ENCODE assay signal across 27 cellular contexts in genomic region chr1:89877756-89878155, GRCh38.
"Had no signal": no experiment of that assay in that cellular context is flagged by ENCODE, and none has a peak within 500 bp of the region (broad histone marks: within the 10 kb centered on the region; RNA-seq: fewer than 3 reads in every experiment).

No MANE protein-coding gene starts in this region.

- H3K27me3 Mint-ChIP-seq: activated CD4-positive, alpha-beta T cell treated with anti-CD3 and anti-CD28 coated beads, Interleukin-2, amount 10 ng/mL, durations not matched to agents 7 days and 5 days; activated naive CD4-positive, alpha-beta T cell treated with anti-CD3 and anti-CD28 coated beads, Interleukin-2, amount 10 ng/mL, durations not matched to agents 7 days and 5 days; central memory CD8-positive, alpha-beta T cell; dendritic cell treated with granulocyte-macrophage colony-stimulating factor and Interleukin-4, amounts not matched to agents 40 ng/mL and 50 ng/mL, for 4 days; stimulated activated memory B cell treated with anti-CD40 and anti-IgM and Interleukin-4, amounts not matched to agents 10 μg/mL and 1 μg/mL and 100 μg/mL, for 72 hours; stimulated activated naive CD8-positive, alpha-beta T cell treated with anti-CD3 and anti-CD28 coated beads, Interleukin-15, amount 100 ng/mL, for 72 hours; T-cell had no signal

- H3K27ac Mint-ChIP-seq: activated CD4-positive, alpha-beta T cell treated with anti-CD3 and anti-CD28 coated beads, Interleukin-2, amount 10 ng/mL, durations not matched to agents 7 days and 5 days; activated naive CD4-positive, alpha-beta T cell treated with anti-CD3 and anti-CD28 coated beads, Interleukin-2, amount 10 ng/mL, durations not matched to agents 7 days and 5 days; dendritic cell treated with granulocyte-macrophage colony-stimulating factor and Interleukin-4, amounts not matched to agents 40 ng/mL and 50 ng/mL, for 4 days; stimulated activated memory B cell treated with anti-CD40 and anti-IgM and Interleukin-4, amounts not matched to agents 10 μg/mL and 1 μg/mL and 100 μg/mL, for 72 hours had no signal

- ATAC-seq: activated CD4-positive, CD25-positive, alpha-beta regulatory T cell treated with anti-CD3 and anti-CD28 coated beads, Interleukin-2, amount 50 U/mL, for 24 hours; foreskin keratinocyte; stimulated activated memory B cell treated with anti-CD40 and anti-IgM and Interleukin-4, amounts not matched to agents 10 μg/mL and 1 μg/mL and 100 μg/mL, for 72 hours; stimulated activated naive CD8-positive, alpha-beta T cell treated with anti-CD3 and anti-CD28 coated beads, Interleukin-15, amount 100 ng/mL, for 72 hours; T-cell had no signal

- H3K27ac ChIP-seq: breast epithelium, esophagus muscularis mucosa, foreskin keratinocyte, heart right ventricle, ovary, prostate gland, sigmoid colon, tibial artery, WERI-Rb-1 had no signal

- H3K4me3 ChIP-seq: breast epithelium, esophagus muscularis mucosa, heart right ventricle, ovary, prostate gland, sigmoid colon, tibial artery had no signal

- H3K27me3 ChIP-seq: breast epithelium, esophagus muscularis mucosa, foreskin keratinocyte, heart right ventricle, ovary, sigmoid colon, tibial artery had no signal

- H3K9me3 Mint-ChIP-seq: central memory CD8-positive, alpha-beta T cell had no signal

- H3K36me3 ChIP-seq: breast epithelium, esophagus muscularis mucosa, heart right ventricle, ovary, prostate gland, sigmoid colon, tibial artery, WERI-Rb-1 had no signal

- H3K9me3 ChIP-seq: breast epithelium, esophagus muscularis mucosa, ovary, prostate gland, tibial artery had no signal

- H3K4me1 ChIP-seq: breast epithelium, foreskin keratinocyte, prostate gland, tibial artery had no signal

- H3K4me3 Mint-ChIP-seq: activated CD4-positive, alpha-beta T cell treated with anti-CD3 and anti-CD28 coated beads, Interleukin-2, amount 10 ng/mL, durations not matched to agents 7 days and 5 days; activated naive CD4-positive, alpha-beta T cell treated with anti-CD3 and anti-CD28 coated beads, Interleukin-2, amount 10 ng/mL, durations not matched to agents 7 days and 5 days; central memory CD8-positive, alpha-beta T cell; dendritic cell treated with granulocyte-macrophage colony-stimulating factor and Interleukin-4, amounts not matched to agents 40 ng/mL and 50 ng/mL, for 4 days; stimulated activated memory B cell treated with anti-CD40 and anti-IgM and Interleukin-4, amounts not matched to agents 10 μg/mL and 1 μg/mL and 100 μg/mL, for 72 hours; stimulated activated naive CD8-positive, alpha-beta T cell treated with anti-CD3 and anti-CD28 coated beads, Interleukin-15, amount 100 ng/mL, for 72 hours; T-cell had no signal

- DNase-seq: activated CD4-positive, alpha-beta T cell treated with anti-CD3 and anti-CD28 coated beads, Interleukin-2, amount 10 ng/mL, durations not matched to agents 7 days and 5 days; activated CD8-positive, alpha-beta memory T cell treated with anti-CD3 and anti-CD28 coated beads for 24 hours; activated effector memory CD4-positive, alpha-beta T cell treated with Interleukin-2 at 50 U/mL for 16 hours; activated naive CD4-positive, alpha-beta T cell treated with anti-CD3 and anti-CD28 coated beads, Interleukin-2, amount 10 ng/mL, durations not matched to agents 7 days and 5 days; effector CD4-positive, alpha-beta T cell; foreskin keratinocyte; heart right ventricle; kidney glomerular epithelial cell; left ventricle myocardium superior; ovary; sigmoid colon; small intestine; stimulated activated CD4-positive, alpha-beta T cell treated with anti-CD3 and anti-CD28 coated beads, Interleukin-1b, Interleukin-23, amount 100 ng/mL, for 48 hours; stimulated activated CD4-positive, alpha-beta T cell treated with anti-CD3 and anti-CD28 coated beads, Interleukin-4, amount 100 ng/mL, for 4 hours; stimulated activated CD8-positive, alpha-beta memory T cell treated with anti-CD3 and anti-CD28 coated beads, Interleukin-4, amount 100 ng/mL, for 48 hours; stimulated activated naive CD8-positive, alpha-beta T cell treated with anti-CD3 and anti-CD28 coated beads, Interleukin-15, amount 100 ng/mL, for 72 hours; substantia nigra; T-cell; tibial artery; WERI-Rb-1 had no signal
